Comparison of ENCODE assay signal across 29 cellular contexts in the genomic region with DNA sequence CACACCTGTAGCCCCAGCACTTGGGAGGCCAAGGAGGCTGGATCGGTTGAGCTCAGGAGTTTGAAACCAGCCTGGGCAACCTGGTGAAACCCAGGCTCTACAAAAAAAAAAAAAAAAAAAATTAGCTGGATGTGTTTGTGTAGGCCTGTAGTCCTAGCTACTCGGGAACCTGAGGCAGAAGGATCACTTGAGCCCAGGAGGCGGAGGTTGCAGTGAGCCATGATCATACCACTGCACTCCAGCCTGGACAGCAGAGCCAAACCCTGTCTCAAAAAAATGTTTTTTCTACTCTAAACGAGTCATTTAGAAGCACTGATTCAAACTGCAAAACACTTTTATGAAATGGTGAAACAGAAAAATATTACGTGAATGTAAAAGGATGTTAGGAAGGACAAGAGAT.
"Had no signal": no experiment of that assay in that cellular context is flagged by ENCODE, and none has a peak within 500 bp of the region (broad histone marks: within the 10 kb centered on the region; RNA-seq: fewer than 3 reads in every experiment).

No MANE protein-coding gene starts in this region.

- H3K4me1 ChIP-seq: colonic mucosa, esophagus squamous epithelium, gastrocnemius medialis had no signal

- H3K9me3 Mint-ChIP-seq: dendritic cell treated with granulocyte-macrophage colony-stimulating factor and Interleukin-4, amounts not matched to agents 40 ng/mL and 50 ng/mL, for 4 days; effector memory CD8-positive, alpha-beta T cell; endodermal cell; immature natural killer cell; mesothelial cell of epicardium had no signal

- H3K36me3 Mint-ChIP-seq: immature natural killer cell, mesothelial cell of epicardium had no signal

- H3K36me3 ChIP-seq: colonic mucosa, esophagus squamous epithelium, gastrocnemius medialis, heart right ventricle, lower lobe of right lung had no signal

- ATAC-seq: effector memory CD8-positive, alpha-beta T cell; esophagus mucosa; gastrocnemius medialis; heart right ventricle; left colon; left lobe of liver; left ventricle myocardium superior; lower lobe of right lung; mucosa of descending colon had no signal

- DNase-seq: colonic mucosa; cortex of kidney; effector CD8-positive, alpha-beta T cell; effector memory CD8-positive, alpha-beta T cell; endodermal cell; erythroblast; esophagus squamous epithelium; foreskin fibroblast; foreskin melanocyte; gastrocnemius medialis; glutamatergic neuron; head of caudate nucleus; heart right ventricle; hippocampal formation; immature natural killer cell; islet precursor cell; kidney; kidney glomerular epithelial cell; left colon; left ventricle myocardium superior; lower lobe of right lung; mesenchymal stem cell; mucosa of descending colon had no signal

- H3K27me3 ChIP-seq: colonic mucosa, esophagus squamous epithelium, gastrocnemius medialis, heart right ventricle had no signal

- H3K4me3 Mint-ChIP-seq: dendritic cell treated with granulocyte-macrophage colony-stimulating factor and Interleukin-4, amounts not matched to agents 40 ng/mL and 50 ng/mL, for 4 days; effector memory CD8-positive, alpha-beta T cell; endodermal cell; immature natural killer cell; mesothelial cell of epicardium had no signal

- H3K4me3 ChIP-seq: colonic mucosa, esophagus squamous epithelium, gastrocnemius medialis, heart right ventricle, lower lobe of right lung, mucosa of descending colon had no signal

- H3K9me3 ChIP-seq: colonic mucosa, esophagus squamous epithelium, gastrocnemius medialis, heart right ventricle, lower lobe of right lung, mucosa of descending colon had no signal

- H3K27me3 Mint-ChIP-seq: dendritic cell treated with granulocyte-macrophage colony-stimulating factor and Interleukin-4, amounts not matched to agents 40 ng/mL and 50 ng/mL, for 4 days; effector memory CD8-positive, alpha-beta T cell had no signal

- H3K27ac ChIP-seq: colonic mucosa, epithelial cell of prostate, esophagus squamous epithelium, gastrocnemius medialis, heart right ventricle, lower lobe of right lung had no signal

- H3K4me1 Mint-ChIP-seq: immature natural killer cell had no signal

- FAIRE-seq: endometrium, kidney had no signal

- H3K27ac Mint-ChIP-seq: dendritic cell treated with granulocyte-macrophage colony-stimulating factor and Interleukin-4, amounts not matched to agents 40 ng/mL and 50 ng/mL, for 4 days; effector memory CD8-positive, alpha-beta T cell; endodermal cell; immature natural killer cell; mesothelial cell of epicardium had no signal
